ENCODE assay signal across 9 cellular contexts in genomic region chr10:129057856-129058663, GRCh38.
DNase-seq lines count a peak whose midpoint lies in the region; ATAC-seq and TF ChIP-seq lines count a peak whose summit lies in the region.
"Had no signal": no experiment of that assay in that cellular context is flagged by ENCODE, and none has a peak within 500 bp of the region (broad histone marks: within the 10 kb centered on the region; RNA-seq: fewer than 3 reads in every experiment).

No MANE protein-coding gene starts in this region.

- H3K27ac ChIP-seq in right cardiac atrium (ENCODE audit: low read length) (no peak overlapping the region), tibial nerve (no peak overlapping the region)

- BruUV-seq in Calu3 (replicated peaks; lab: Mats Ljungman, UMichigan) = no TSS peak

- no peaks in the 10 kb centered on the region for H3K9me3 Mint-ChIP-seq in osteocyte (ENCODE audit: unreplicated experiment)
- peaks cover 2% of the 10 kb centered on the region for H3K9me3 Mint-ChIP-seq in Calu3 (ENCODE audit: low read depth, unreplicated experiment)
- H3K9me3 Mint-ChIP-seq: activated B cell treated with CpG ODN at 0.5 μM for 24 hours had no signal

- H3K27ac Mint-ChIP-seq in osteocyte (ENCODE audit: unreplicated experiment) (no peak overlapping the region), Calu3 (ENCODE audit: unreplicated experiment) (no peak overlapping the region)
- H3K27ac Mint-ChIP-seq: activated B cell treated with CpG ODN at 0.5 μM for 24 hours had no signal

- no peaks in the 10 kb centered on the region for H3K4me1 Mint-ChIP-seq in osteocyte (ENCODE audit: unreplicated experiment)
- no peaks in the 10 kb centered on the region for H3K4me1 Mint-ChIP-seq in Calu3 (ENCODE audit: low read depth, unreplicated experiment)

- H3K4me3 Mint-ChIP-seq in osteocyte (ENCODE audit: unreplicated experiment) (no peak overlapping the region), Calu3 (ENCODE audit: low read depth, unreplicated experiment) (no peak overlapping the region)
- H3K4me3 Mint-ChIP-seq: activated B cell treated with CpG ODN at 0.5 μM for 24 hours had no signal

- H3K27me3 ChIP-seq in right cardiac atrium (ENCODE audit: control insufficient read depth, insufficient read depth) = no peaks in the 10 kb centered on the region
- H3K27me3 ChIP-seq in tibial nerve = no peaks in the 10 kb centered on the region

- H3K36me3 Mint-ChIP-seq in osteocyte (ENCODE audit: unreplicated experiment) = no peaks in the 10 kb centered on the region
- no peaks in the 10 kb centered on the region for H3K36me3 Mint-ChIP-seq in Calu3 (ENCODE audit: insufficient read depth, unreplicated experiment)

- DNase-seq in activated CD4-positive, CD25-positive, alpha-beta regulatory T cell treated with anti-CD3 and anti-CD28 coated beads, Interleukin-2, amount 50 U/mL, for 16 hours (ENCODE audit: low read depth, low spot score) = peak; percentile 14
- DNase-seq in osteocyte (ENCODE audit: extremely low spot score, unreplicated experiment) (peak; percentile 73), right cardiac atrium (no peak), tibial nerve (ENCODE audit: low spot score in 2 of 2) (no peak), HCEC 1CT (no peak), Calu3 (no peak)
- DNase-seq: activated B cell treated with CpG ODN at 0.5 μM for 24 hours had no signal

- TF ChIP-seq CTCF in osteocyte (IDR thresholded peaks at IDR 0.05) = no peak
- TF ChIP-seq CTCF in tibial nerve (IDR thresholded peaks at IDR 0.05) = no peak
- no peak for TF ChIP-seq CTCF in Calu3 (IDR thresholded peaks at IDR 0.05; ENCODE audit: unreplicated experiment)

- CTCF ChIA-PET in Calu3 (lab: Charles Lee) = no interaction called here

- WGBS in right cardiac atrium = 68% methylated on average over 15 of the region's 15 CpGs
- WGBS in tibial nerve, 2 donors = 82 to 85% methylated on average over 15 of the region's 15 CpGs

- H3K27me3 Mint-ChIP-seq in osteocyte (ENCODE audit: unreplicated experiment) (no peaks in the 10 kb centered on the region), Calu3 (ENCODE audit: unreplicated experiment) (no peaks in the 10 kb centered on the region)

- H3K4me1 ChIP-seq in right cardiac atrium (ENCODE audit: control insufficient read depth, insufficient read depth, low read length) = no peaks in the 10 kb centered on the region
- no peaks in the 10 kb centered on the region for H3K4me1 ChIP-seq in tibial nerve

- TF ChIP-seq POLR2A in tibial nerve (IDR thresholded peaks at IDR 0.05) = no peak

- H3K36me3 ChIP-seq in tibial nerve = no peaks in the 10 kb centered on the region

- H3K4me3 ChIP-seq in right cardiac atrium (ENCODE audit: low read length) = no peak overlapping the region
- no peak overlapping the region for H3K4me3 ChIP-seq in tibial nerve

- ATAC-seq in GM19023 (IDR thresholded peaks at IDR 0.05; ENCODE audit: unreplicated experiment) (peak; percentile 88), HG02938 (IDR thresholded peaks at IDR 0.05; ENCODE audit: unreplicated experiment) (peak; percentile 80), right cardiac atrium (no peak)

- H3K9me3 ChIP-seq in right cardiac atrium (ENCODE audit: control insufficient read depth, low read length) = no peaks in the 10 kb centered on the region
- H3K9me3 ChIP-seq in tibial nerve = no peaks in the 10 kb centered on the region

- TF ChIP-seq EP300 in tibial nerve (IDR thresholded peaks at IDR 0.05) = no peak

- intact Hi-C loops in right cardiac atrium (cut with DNase I) = no loop called here
- intact Hi-C loops in Calu3 (cut with micrococcal nuclease; ENCODE audit: unreplicated experiment) = no loop called here

Comparison
In these comparisons a context has a peak if more than half of its experiments do, and no peak if none do; other contexts are left out.
1. ATAC-seq: peak in GM19023 (single experiment) and HG02938 (single experiment); none in right cardiac atrium (0 of 2).
2. DNase-seq: peak in activated CD4-positive, CD25-positive, alpha-beta regulatory T cell treated with anti-CD3 and anti-CD28 coated beads, Interleukin-2, amount 50 U/mL, for 16 hours (single experiment) and osteocyte (single experiment); none in right cardiac atrium (0 of 3), tibial nerve (0 of 2), HCEC 1CT (single experiment) and Calu3 (single experiment).